Comparison of ENCODE assay signal across 12 cellular contexts in genomic region chr17:78417531-78417909, GRCh38. TPM values are rescaled to one million over a fixed set of nuclear protein-coding genes. Genes with fewer than 3 reads are reported as not detected.
DNase-seq lines count a peak whose midpoint lies in the region; FAIRE-seq and TF ChIP-seq lines count a peak whose summit lies in the region.
"Had no signal": no experiment of that assay in that cellular context is flagged by ENCODE, and none has a peak within 500 bp of the region (broad histone marks: within the 10 kb centered on the region; RNA-seq: fewer than 3 reads in every experiment).

No MANE protein-coding gene starts in this region.

- intact Hi-C loops in activated T-helper 1 cell treated with anti-CD3 and anti-CD28 coated beads, Interleukin-12 subunit alpha, Interleukin-12 subunit beta, Interleukin-2, Interleukin-4 antibody, amounts not matched to agents 30 ng/mL and 10 ng/mL and 1 ng/mL, durations not matched to agents 14 hours and 24 hours and 36 hours (cut with micrococcal nuclease): no loop called here
- intact Hi-C loops in kidney (cut with DNase I) (loop anchor here (5.0 kb wide), 1 partner anchor 50 kb away; no protein-coding TSS in a partner anchor), PC-9 (cut with micrococcal nuclease; ENCODE audit: unreplicated experiment) (no loop called here)

- H3K9me3 Mint-ChIP-seq in HFFc6: no peaks in the 10 kb centered on the region
- no peaks in the 10 kb centered on the region for H3K9me3 Mint-ChIP-seq in activated T-helper 1 cell treated with anti-CD3 and anti-CD28 coated beads, Interleukin-12 subunit alpha, Interleukin-12 subunit beta, Interleukin-2, Interleukin-4 antibody, amounts not matched to agents 30 ng/mL and 10 ng/mL and 1 ng/mL, durations not matched to agents 14 hours and 24 hours and 36 hours
- H3K9me3 Mint-ChIP-seq: brain had no signal

- CTCF ChIA-PET in PC-9 (lab: Charles Lee): no interaction called here

- POLR2A ChIA-PET in PC-9 (lab: Charles Lee; ENCODE audit: unreplicated experiment): no interaction called here

- DNase-seq in HFFc6 (no peak), kidney (peak; percentile 72), COLO668 (lab: John Stamatoyannopoulos, UW; ENCODE audit: unreplicated experiment) (no peak), PC-9 (no peak), NCI-H510A treated with DMSO at 0.1 percent for 48 hours (lab: John Stamatoyannopoulos, UW) (no peak)
- DNase-seq in activated T-helper 1 cell treated with anti-CD3 and anti-CD28 coated beads, Interleukin-12 subunit alpha, Interleukin-12 subunit beta, Interleukin-2, Interleukin-4 antibody, amounts not matched to agents 30 ng/mL and 10 ng/mL and 1 ng/mL, durations not matched to agents 14 hours and 24 hours and 36 hours (ENCODE audit: low spot score): no peak
- no peak for DNase-seq in activated CD4-positive, CD25-positive, alpha-beta regulatory T cell (lab: John Stamatoyannopoulos, UW)
- DNase-seq: DMS79, retina had no signal

- no peak for TF ChIP-seq CTCF in HFFc6 (IDR thresholded peaks at IDR 0.05)
- no peak for TF ChIP-seq CTCF in kidney (IDR thresholded peaks at IDR 0.05; ENCODE audit: borderline replicate concordance, extremely low read depth, insufficient read depth)
- no peak for TF ChIP-seq CTCF in PC-9 (conservative IDR thresholded peaks at IDR 0.05)

- H3F3A ChIP-seq in PC-9 (ENCODE audit: insufficient read depth, low read depth): 0 out of 2 replicates have a peak, but pooled peaks cover 5% of the 10 kb centered on the region

- H3K27me3 ChIP-seq in PC-9 (ENCODE audit: insufficient read depth, low read depth): no peaks in the 10 kb centered on the region

- no peak for FAIRE-seq in kidney (lab: Jason Lieb, UNC)

- H3K27ac ChIP-seq in kidney (ENCODE audit: low read depth in 2 of 2, low read length in 2 of 2) (peak overlapping the region; percentile 81 to 91), skin epidermis (peak overlapping the region in 20 of 21 experiments; percentile 38 to 89 (median 80)), PC-9 (no peak overlapping the region)
- H3K27ac ChIP-seq: KMS-11 had no signal

- H3K27ac Mint-ChIP-seq in HFFc6: peak overlapping the region; percentile 4; the same call in 1 of the 2 replicates
- peak overlapping the region; percentile 97 for H3K27ac Mint-ChIP-seq in activated T-helper 1 cell treated with anti-CD3 and anti-CD28 coated beads, Interleukin-12 subunit alpha, Interleukin-12 subunit beta, Interleukin-2, Interleukin-4 antibody, amounts not matched to agents 30 ng/mL and 10 ng/mL and 1 ng/mL, durations not matched to agents 14 hours and 24 hours and 36 hours

- H3K4me2 ChIP-seq in PC-9: no peak overlapping the region
- H3K4me2 ChIP-seq: KMS-11 had no signal

- BruUV-seq in PC-9 (replicated peaks; lab: Mats Ljungman, UMichigan): no TSS peak

- H3K36me3 ChIP-seq in kidney (ENCODE audit: control insufficient read depth in 1 of 2, insufficient read depth in 2 of 2, low read length in 2 of 2) (peaks cover 8 to 29% of the 10 kb centered on the region in 2 donors), PC-9 (ENCODE audit: low read depth) (no peaks in the 10 kb centered on the region)

- no peak overlapping the region for H3K9ac ChIP-seq in kidney (ENCODE audit: low read length in 2 of 2)
- H3K9ac ChIP-seq: KMS-11 had no signal

- no peaks in the 10 kb centered on the region for H3K9me2 ChIP-seq in PC-9 (ENCODE audit: insufficient read depth)

- H3K36me3 Mint-ChIP-seq in HFFc6 (ENCODE audit: low read depth): peaks cover 19% of the 10 kb centered on the region
- peaks cover 41% of the 10 kb centered on the region for H3K36me3 Mint-ChIP-seq in activated T-helper 1 cell treated with anti-CD3 and anti-CD28 coated beads, Interleukin-12 subunit alpha, Interleukin-12 subunit beta, Interleukin-2, Interleukin-4 antibody, amounts not matched to agents 30 ng/mL and 10 ng/mL and 1 ng/mL, durations not matched to agents 14 hours and 24 hours and 36 hours (ENCODE audit: low read depth)

- peaks cover 5% of the 10 kb centered on the region; the same call in 1 of the 2 replicates for H4K20me1 ChIP-seq in PC-9 (ENCODE audit: insufficient read depth)

- no peaks in the 10 kb centered on the region for H3K79me2 ChIP-seq in PC-9 (ENCODE audit: low read depth)

- H2AFZ ChIP-seq in PC-9: no peak overlapping the region

- H3K9me3 ChIP-seq in kidney (ENCODE audit: control insufficient read depth in 1 of 2, low read length in 2 of 2) (no peaks in the 10 kb centered on the region), PC-9 (ENCODE audit: insufficient read depth, low read depth) (no peaks in the 10 kb centered on the region)

- no peak overlapping the region for H3K4me3 ChIP-seq in kidney (ENCODE audit: low read length in 2 of 2)
- no peak overlapping the region for H3K4me3 ChIP-seq in skin epidermis
- no peak overlapping the region for H3K4me3 ChIP-seq in PC-9

- H3K4me1 ChIP-seq in kidney (ENCODE audit: control insufficient read depth in 1 of 2, insufficient read depth in 1 of 2, low read depth in 1 of 2, low read length in 2 of 2) (peaks cover 0 to 34% of the 10 kb centered on the region in 2 donors), PC-9 (replicated peaks; ENCODE audit: insufficient read depth) (no peaks in the 10 kb centered on the region)

- no peaks in the 10 kb centered on the region for H3K27me3 Mint-ChIP-seq in HFFc6 (ENCODE audit: insufficient read depth)
- H3K27me3 Mint-ChIP-seq in activated T-helper 1 cell treated with anti-CD3 and anti-CD28 coated beads, Interleukin-12 subunit alpha, Interleukin-12 subunit beta, Interleukin-2, Interleukin-4 antibody, amounts not matched to agents 30 ng/mL and 10 ng/mL and 1 ng/mL, durations not matched to agents 14 hours and 24 hours and 36 hours (ENCODE audit: insufficient read depth): no peaks in the 10 kb centered on the region

- H3K4me1 Mint-ChIP-seq in HFFc6 (ENCODE audit: low read depth): peaks cover 28% of the 10 kb centered on the region
- H3K4me1 Mint-ChIP-seq in activated T-helper 1 cell treated with anti-CD3 and anti-CD28 coated beads, Interleukin-12 subunit alpha, Interleukin-12 subunit beta, Interleukin-2, Interleukin-4 antibody, amounts not matched to agents 30 ng/mL and 10 ng/mL and 1 ng/mL, durations not matched to agents 14 hours and 24 hours and 36 hours (ENCODE audit: low read depth): peaks cover 94% of the 10 kb centered on the region

- H3K4me3 Mint-ChIP-seq in HFFc6: no peak overlapping the region
- H3K4me3 Mint-ChIP-seq in activated T-helper 1 cell treated with anti-CD3 and anti-CD28 coated beads, Interleukin-12 subunit alpha, Interleukin-12 subunit beta, Interleukin-2, Interleukin-4 antibody, amounts not matched to agents 30 ng/mL and 10 ng/mL and 1 ng/mL, durations not matched to agents 14 hours and 24 hours and 36 hours: peak overlapping the region; percentile 84
- H3K4me3 Mint-ChIP-seq: brain had no signal

RNA-seq across cellular contexts. Expression of gene PGS1, which starts 39.1 kb away (rescaled TPM):
- total RNA-seq in HFFc6 (2021; fragmentation: NEBNext Ultra II Directional; extraction: Animal tissue kit (Norgen Biotek cat#: 25700)): 10 to 100 TPM; 20.2 to 26.1 (median 24.5) TPM
- 71.9 and 73.5 TPM in 2 replicates for total RNA-seq in activated T-helper 1 cell treated with anti-CD3 and anti-CD28 coated beads, Interleukin-12 subunit alpha, Interleukin-12 subunit beta, Interleukin-2, Interleukin-4 antibody, amounts not matched to agents 30 ng/mL and 10 ng/mL and 1 ng/mL, durations not matched to agents 14 hours and 24 hours and 36 hours
- 65.4 TPM for total RNA-seq in kidney
- polyA plus RNA-seq in kidney (ENCODE audit: insufficient read depth, low read depth, low replicate concordance): 15.6 TPM
- total RNA-seq in PC-9 (2021): 37.7 and 40.2 TPM in 2 replicates

RNA-seq across cellular contexts. Expression of gene SOCS3, which starts 57.6 kb away (rescaled TPM):
- 10 to 100 TPM; 27.4 to 37.2 (median 33.2) TPM for total RNA-seq in HFFc6 (2021; fragmentation: NEBNext Ultra II Directional; extraction: Animal tissue kit (Norgen Biotek cat#: 25700))
- 75.4 and 76.3 TPM in 2 replicates for total RNA-seq in activated T-helper 1 cell treated with anti-CD3 and anti-CD28 coated beads, Interleukin-12 subunit alpha, Interleukin-12 subunit beta, Interleukin-2, Interleukin-4 antibody, amounts not matched to agents 30 ng/mL and 10 ng/mL and 1 ng/mL, durations not matched to agents 14 hours and 24 hours and 36 hours
- total RNA-seq in kidney (110 TPM), PC-9 (2021) (20.7 and 21.7 TPM in 2 replicates)
- polyA plus RNA-seq in kidney (ENCODE audit: insufficient read depth, low read depth, low replicate concordance): 31.2 TPM
